Comparison of ENCODE assay signal across 1 cellular context in the genomic region with DNA sequence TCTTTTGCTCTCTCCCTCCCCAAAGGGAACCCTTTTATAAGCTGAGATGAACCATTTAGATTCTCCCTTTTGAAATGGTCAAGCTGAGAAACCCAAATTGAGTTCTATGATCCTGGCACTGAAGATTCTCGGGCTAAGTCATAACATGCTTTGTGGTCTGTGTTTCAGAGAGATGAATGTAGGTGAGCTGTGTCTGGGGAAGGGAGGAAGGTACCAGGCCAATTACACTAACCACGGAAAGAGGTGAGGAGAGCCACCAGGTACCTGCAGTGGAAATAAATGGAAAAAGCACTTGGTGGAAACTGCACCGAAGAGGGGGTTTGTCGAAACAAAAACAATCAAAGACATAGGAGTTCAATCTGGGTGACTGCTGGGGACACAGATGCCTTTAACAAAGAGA.
TF ChIP-seq lines count a peak whose summit lies in the region.

No MANE protein-coding gene starts in this region.

TF ChIP-seq in HepG2, 621 proteins besides CTCF, POLR2A, EP300 and RAD21:
- TF ChIP-seq ZNF234 (CRISPR knock-in tag; conservative IDR thresholded peaks at IDR 0.05) = no peak
- TF ChIP-seq KDM4B (CRISPR knock-in tag; IDR thresholded peaks at IDR 0.05) = 0 out of 2 replicates have a peak, but pooled peaks have one; percentile 21
- TF ChIP-seq, protein P1, sequence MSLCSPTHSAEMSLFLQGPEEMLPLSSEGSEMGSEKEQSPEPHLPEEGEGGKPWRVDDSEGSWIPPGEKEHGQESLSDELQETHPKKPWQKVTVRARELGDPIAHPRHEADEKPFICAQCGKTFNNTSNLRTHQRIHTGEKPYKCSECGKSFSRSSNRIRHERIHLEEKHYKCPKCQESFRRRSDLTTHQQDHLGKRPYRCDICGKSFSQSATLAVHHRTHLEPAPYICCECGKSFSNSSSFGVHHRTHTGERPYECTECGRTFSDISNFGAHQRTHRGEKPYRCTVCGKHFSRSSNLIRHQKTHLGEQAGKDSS (CRISPR knock-in tag; IDR thresholded peaks at IDR 0.05; ENCODE audit: borderline replicate concordance, low read depth) = no peak
- TF ChIP-seq, protein P2, sequence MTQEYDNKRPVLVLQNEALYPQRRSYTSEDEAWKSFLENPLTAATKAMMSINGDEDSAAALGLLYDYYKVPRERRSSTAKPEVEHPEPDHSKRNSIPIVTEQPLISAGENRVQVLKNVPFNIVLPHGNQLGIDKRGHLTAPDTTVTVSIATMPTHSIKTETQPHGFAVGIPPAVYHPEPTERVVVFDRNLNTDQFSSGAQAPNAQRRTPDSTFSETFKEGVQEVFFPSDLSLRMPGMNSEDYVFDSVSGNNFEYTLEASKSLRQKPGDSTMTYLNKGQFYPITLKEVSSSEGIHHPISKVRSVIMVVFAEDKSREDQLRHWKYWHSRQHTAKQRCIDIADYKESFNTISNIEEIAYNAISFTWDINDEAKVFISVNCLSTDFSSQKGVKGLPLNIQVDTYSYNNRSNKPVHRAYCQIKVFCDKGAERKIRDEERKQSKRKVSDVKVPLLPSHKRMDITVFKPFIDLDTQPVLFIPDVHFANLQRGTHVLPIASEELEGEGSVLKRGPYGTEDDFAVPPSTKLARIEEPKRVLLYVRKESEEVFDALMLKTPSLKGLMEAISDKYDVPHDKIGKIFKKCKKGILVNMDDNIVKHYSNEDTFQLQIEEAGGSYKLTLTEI (CRISPR knock-in tag; conservative IDR thresholded peaks at IDR 0.05) = no peak
- TF ChIP-seq REPIN1 (CRISPR knock-in tag; IDR thresholded peaks at IDR 0.05; ENCODE audit: borderline replicate concordance, low read depth) = no peak
